2 cellular contexts compared by ENCODE assay signal in the genomic region with DNA sequence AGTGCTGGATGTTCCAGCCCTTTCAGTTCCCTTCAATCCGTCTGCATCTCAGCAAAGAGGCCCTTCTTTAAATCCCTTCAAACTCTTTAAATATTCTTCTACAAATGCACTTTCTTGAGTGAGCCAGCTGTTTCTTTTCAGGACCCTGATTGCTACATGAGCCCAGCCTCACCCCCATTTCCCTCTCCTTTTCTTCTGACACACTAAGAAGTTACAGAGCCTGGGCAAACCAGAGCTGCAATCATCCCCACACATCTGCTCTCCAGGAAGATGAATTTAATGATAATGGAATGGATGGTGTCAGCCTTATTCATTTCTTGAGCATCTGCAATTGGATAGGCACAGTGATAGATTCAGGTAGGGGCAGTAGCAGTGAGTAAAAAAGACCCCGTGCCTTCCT.
TF ChIP-seq lines count a peak whose summit lies in the region.

No MANE protein-coding gene starts in this region.

TF ChIP-seq in endothelial cell of umbilical vein, 7 proteins besides CTCF, POLR2A, EP300 and RAD21:
- TF ChIP-seq POLR2AphosphoS5 (IDR thresholded peaks at IDR 0.05; ENCODE audit: insufficient read depth, low read depth, low read length): no peak
- TF ChIP-seq JUN (IDR thresholded peaks at IDR 0.05; ENCODE audit: borderline replicate concordance, insufficient read depth, insufficient read length, low read depth): no peak
- TF ChIP-seq MYC (IDR thresholded peaks at IDR 0.05; ENCODE audit: low read depth, low read length): no peak
- no peak for TF ChIP-seq FOS (IDR thresholded peaks at IDR 0.05; ENCODE audit: borderline replicate concordance, insufficient read depth, low read length)
- TF ChIP-seq EZH2 (IDR thresholded peaks at IDR 0.05; ENCODE audit: borderline replicate concordance, low read depth, low read length, severe bottlenecking): no peak
- no peak for TF ChIP-seq GATA2 (IDR thresholded peaks at IDR 0.05; ENCODE audit: insufficient read depth, insufficient read length, low read depth, low read length)
- TF ChIP-seq, protein P1, sequence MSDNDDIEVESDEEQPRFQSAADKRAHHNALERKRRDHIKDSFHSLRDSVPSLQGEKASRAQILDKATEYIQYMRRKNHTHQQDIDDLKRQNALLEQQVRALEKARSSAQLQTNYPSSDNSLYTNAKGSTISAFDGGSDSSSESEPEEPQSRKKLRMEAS (IDR thresholded peaks at IDR 0.05; ENCODE audit: insufficient read depth, insufficient read length): no peak

TF ChIP-seq in HepG2, 621 proteins besides CTCF, POLR2A, EP300 and RAD21:
- TF ChIP-seq MBNL3 (CRISPR knock-in tag; conservative IDR thresholded peaks at IDR 0.05) (no peak), ZNF207 (IDR thresholded peaks at IDR 0.05; ENCODE audit: borderline replicate concordance) (no peak)
- TF ChIP-seq, protein P2, sequence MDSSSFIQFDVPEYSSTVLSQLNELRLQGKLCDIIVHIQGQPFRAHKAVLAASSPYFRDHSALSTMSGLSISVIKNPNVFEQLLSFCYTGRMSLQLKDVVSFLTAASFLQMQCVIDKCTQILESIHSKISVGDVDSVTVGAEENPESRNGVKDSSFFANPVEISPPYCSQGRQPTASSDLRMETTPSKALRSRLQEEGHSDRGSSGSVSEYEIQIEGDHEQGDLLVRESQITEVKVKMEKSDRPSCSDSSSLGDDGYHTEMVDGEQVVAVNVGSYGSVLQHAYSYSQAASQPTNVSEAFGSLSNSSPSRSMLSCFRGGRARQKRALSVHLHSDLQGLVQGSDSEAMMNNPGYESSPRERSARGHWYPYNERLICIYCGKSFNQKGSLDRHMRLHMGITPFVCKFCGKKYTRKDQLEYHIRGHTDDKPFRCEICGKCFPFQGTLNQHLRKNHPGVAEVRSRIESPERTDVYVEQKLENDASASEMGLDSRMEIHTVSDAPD (CRISPR knock-in tag; IDR thresholded peaks at IDR 0.05): no peak
TF ChIP-seq in HepG2: peak in this region for 0.
